11 cellular contexts compared by ENCODE assay signal in the genomic region with DNA sequence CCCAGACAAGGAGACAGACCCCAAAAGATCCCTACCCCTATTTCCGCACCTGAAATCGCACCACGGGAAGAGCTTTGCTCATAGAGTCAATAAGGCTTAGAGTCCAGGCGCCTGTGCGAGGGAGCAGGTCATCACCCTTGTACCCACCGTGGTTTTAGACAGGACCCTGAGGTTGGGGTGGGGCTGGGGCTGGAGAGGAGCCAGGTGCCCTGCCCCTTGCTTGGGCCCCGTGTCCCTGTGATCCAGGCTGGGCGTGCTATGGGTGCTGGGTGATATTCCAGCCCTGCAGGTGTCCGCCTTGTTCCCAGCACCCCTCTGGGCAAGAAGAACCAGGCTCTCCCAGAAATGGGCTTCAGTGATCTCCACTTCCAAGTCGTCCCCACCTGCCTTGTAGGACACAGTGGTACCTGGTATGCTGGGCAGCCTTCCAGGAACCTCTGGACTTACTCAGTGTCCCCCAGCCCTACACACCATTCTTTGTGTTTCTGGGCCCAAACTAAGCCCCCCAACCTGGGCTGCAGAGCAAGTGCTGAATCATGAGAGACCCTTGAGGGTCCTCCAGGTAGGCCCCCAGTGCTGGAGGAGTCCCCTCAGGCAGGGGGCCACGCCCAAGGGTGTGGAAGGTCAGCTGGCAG. TPM values are rescaled to one million over a fixed set of nuclear protein-coding genes. Genes with fewer than 3 reads are reported as not detected.
A peak's percentile ranks its signal among the peaks of the same experiment; 100 is the strongest.
DNase-seq lines count a peak whose midpoint lies in the region; ATAC-seq and TF ChIP-seq lines count a peak whose summit lies in the region.
"Had no signal": no experiment of that assay in that cellular context is flagged by ENCODE, and none has a peak within 500 bp of the region (broad histone marks: within the 10 kb centered on the region; RNA-seq: fewer than 3 reads in every experiment).

No MANE protein-coding gene starts in this region.

- H2AK5ac ChIP-seq in trophoblast cell (ENCODE audit: low read length): no peak overlapping the region

- no peak overlapping the region for H2BK12ac ChIP-seq in trophoblast cell (ENCODE audit: low read length)

- no peak overlapping the region for H3K18ac ChIP-seq in trophoblast cell (ENCODE audit: low read length)

- no peak overlapping the region for H4K91ac ChIP-seq in trophoblast cell (ENCODE audit: low read depth, low read length)

- no peak overlapping the region for H3K23ac ChIP-seq in trophoblast cell (ENCODE audit: low read length)

- H3K4me3 Mint-ChIP-seq in CD4-positive, CD25-positive, alpha-beta regulatory T cell: peak overlapping the region; percentile 19 to 58 (median 54)
- H3K4me3 Mint-ChIP-seq in T-cell: peak overlapping the region in 1 of 3 donors; percentile 22

- H3K79me2 ChIP-seq in fibroblast of lung (ENCODE audit: control insufficient read depth, insufficient read depth, low read length) (peaks cover 90% of the 10 kb centered on the region), trophoblast cell (ENCODE audit: control insufficient read depth, insufficient read depth, low read length, poor library complexity) (peaks cover 15% of the 10 kb centered on the region)

- no peaks in the 10 kb centered on the region for H3K27me3 Mint-ChIP-seq in CD4-positive, CD25-positive, alpha-beta regulatory T cell
- H3K27me3 Mint-ChIP-seq in T-cell: no peaks in the 10 kb centered on the region

- no peaks in the 10 kb centered on the region for H3K36me3 ChIP-seq in CD4-positive, CD25-positive, alpha-beta regulatory T cell (ENCODE audit: control insufficient read depth, insufficient read depth, low read length)
- H3K36me3 ChIP-seq in fibroblast of lung (ENCODE audit: control insufficient read depth, insufficient read depth, low read length) (peaks cover 16% of the 10 kb centered on the region), trophoblast cell (ENCODE audit: control insufficient read depth in 1 of 2, insufficient read depth in 2 of 2, low read length in 2 of 2) (peaks cover 7 to 21% of the 10 kb centered on the region in 2 experiments)

- H3K27ac ChIP-seq in CD4-positive, CD25-positive, alpha-beta regulatory T cell (ENCODE audit: insufficient read depth, low read length, poor library complexity, severe bottlenecking): no peak overlapping the region
- peak overlapping the region; percentile 74 for H3K27ac ChIP-seq in fibroblast of lung (ENCODE audit: insufficient read depth, low read length)
- no peak overlapping the region for H3K27ac ChIP-seq in trophoblast cell (ENCODE audit: low read depth, low read length)

- no peaks in the 10 kb centered on the region for H3K36me3 Mint-ChIP-seq in CD4-positive, CD25-positive, alpha-beta regulatory T cell
- peaks cover 5% of the 10 kb centered on the region for H3K36me3 Mint-ChIP-seq in T-cell

- H2BK5ac ChIP-seq in trophoblast cell (ENCODE audit: low read depth, low read length, poor library complexity): no peak overlapping the region

- H3K9me3 ChIP-seq in CD4-positive, CD25-positive, alpha-beta regulatory T cell (ENCODE audit: control insufficient read depth in 2 of 2, low read length in 2 of 2): no peaks in the 10 kb centered on the region
- no peaks in the 10 kb centered on the region for H3K9me3 ChIP-seq in fibroblast of lung (ENCODE audit: control insufficient read depth, insufficient read depth, low read depth, low read length)
- peaks cover 8% of the 10 kb centered on the region for H3K9me3 ChIP-seq in trophoblast cell (ENCODE audit: insufficient read depth, low read depth, low read length)

- no peak overlapping the region for H4K8ac ChIP-seq in trophoblast cell (ENCODE audit: low read depth, low read length)

- POLR2A ChIA-PET in T-cell (lab: Charles Lee): interaction anchor here in 1 of 2 donors (0.7 kb wide), 1 partner anchor 1882 kb away, joined by 3 read pairs; no protein-coding TSS in a partner anchor

- peak overlapping the region in 1 of 3 donors; percentile 32 for H3K27ac Mint-ChIP-seq in CD4-positive, CD25-positive, alpha-beta regulatory T cell
- peak overlapping the region; percentile 48 to 70 for H3K27ac Mint-ChIP-seq in T-cell

- CTCF ChIA-PET in T-cell (lab: Charles Lee): no interaction called here

- H4K20me1 ChIP-seq in fibroblast of lung (ENCODE audit: control insufficient read depth, extremely low read depth, insufficient read depth, low read length): peaks cover 5% of the 10 kb centered on the region

- H4K12ac ChIP-seq in trophoblast cell (ENCODE audit: low read depth, low read length): no peak overlapping the region

- peak overlapping the region; percentile 0 for H3K4ac ChIP-seq in trophoblast cell (ENCODE audit: low read depth, low read length)

- peaks cover 0 to 72% (median 30%) of the 10 kb centered on the region in 4 donors for H3K4me1 Mint-ChIP-seq in CD4-positive, CD25-positive, alpha-beta regulatory T cell
- H3K4me1 Mint-ChIP-seq in T-cell: peaks cover 41 to 74% (median 63%) of the 10 kb centered on the region in 3 donors

- no peak overlapping the region for H2BK120ac ChIP-seq in trophoblast cell (ENCODE audit: insufficient read depth, low read length, poor library complexity)

- H3K14ac ChIP-seq in trophoblast cell (ENCODE audit: low read length): no peak overlapping the region

- TF ChIP-seq CTCF in fibroblast of lung (conservative IDR thresholded peaks at IDR 0.05 in 1 of 2, IDR thresholded peaks at IDR 0.05 in 1 of 2; ENCODE audit: low read depth in 1 of 2, low read length in 2 of 2): no peak

- H3K9ac ChIP-seq in fibroblast of lung (ENCODE audit: insufficient read depth, low read length) (no peak overlapping the region), trophoblast cell (ENCODE audit: low read length) (no peak overlapping the region)

- H3K27me3 ChIP-seq in CD4-positive, CD25-positive, alpha-beta regulatory T cell (ENCODE audit: control insufficient read depth, insufficient read depth, low read length): no peaks in the 10 kb centered on the region
- no peaks in the 10 kb centered on the region for H3K27me3 ChIP-seq in fibroblast of lung (ENCODE audit: control insufficient read depth, insufficient read depth, low read length)
- H3K27me3 ChIP-seq in trophoblast cell (ENCODE audit: insufficient read depth, low read length): no peaks in the 10 kb centered on the region

- H3K9me3 Mint-ChIP-seq in CD4-positive, CD25-positive, alpha-beta regulatory T cell: peaks cover 0 to 1% (median 0%) of the 10 kb centered on the region in 7 donors
- no peaks in the 10 kb centered on the region for H3K9me3 Mint-ChIP-seq in T-cell

- no peak for ATAC-seq in CD4-positive, CD25-positive, alpha-beta regulatory T cell (ENCODE audit: low read depth in 2 of 2)
- ATAC-seq in T-cell (replicated peaks in 1 of 4) (no peak), HG03469 (IDR thresholded peaks at IDR 0.05; ENCODE audit: unreplicated experiment) (no peak), GM19328 (IDR thresholded peaks at IDR 0.05; ENCODE audit: unreplicated experiment) (no peak)

- no peak overlapping the region for H3K4me3 ChIP-seq in CD4-positive, CD25-positive, alpha-beta regulatory T cell (ENCODE audit: low read depth, low read length)
- peak overlapping the region in 1 of 4 experiments; percentile 98 for H3K4me3 ChIP-seq in fibroblast of lung (replicated peaks in 1 of 4; ENCODE audit: control extremely low read depth in 1 of 4, insufficient read depth in 1 of 4, low read depth in 3 of 4, low read length in 4 of 4)
- no peak overlapping the region for H3K4me3 ChIP-seq in trophoblast cell (ENCODE audit: low read depth, low read length)

- WGBS in trophoblast cell (ENCODE audit: extremely low coverage, insufficient coverage, insufficient read length): no CpG with 5 or more reads among the region's 11 CpGs

- peaks cover 61% of the 10 kb centered on the region for H3K4me1 ChIP-seq in CD4-positive, CD25-positive, alpha-beta regulatory T cell (ENCODE audit: control insufficient read depth, insufficient read depth, low read length, poor library complexity, severe bottlenecking)
- H3K4me1 ChIP-seq in fibroblast of lung (ENCODE audit: control insufficient read depth, extremely low read depth, insufficient read depth, low read length): peaks cover 50% of the 10 kb centered on the region
- peaks cover 6 to 25% of the 10 kb centered on the region in 2 experiments for H3K4me1 ChIP-seq in trophoblast cell (ENCODE audit: control insufficient read depth in 1 of 2, insufficient read depth in 2 of 2, low read length in 2 of 2)

- no peak for DNase-seq in CD4-positive, CD25-positive, alpha-beta regulatory T cell
- DNase-seq in T-cell (no peak), fibroblast of lung (ENCODE audit: low read depth in 2 of 2) (no peak), trophoblast cell (no peak), NCI-H526 (lab: John Stamatoyannopoulos, UW) (no peak), LoVo (ENCODE audit: low spot score) (no peak)
- DNase-seq: activated effector memory CD4-positive, alpha-beta T cell treated with anti-CD3 and anti-CD28 coated beads, Interleukin-2, amount 50 U/mL, for 16 hours; mammary epithelial cell; NCI-H774 had no signal

- H3K79me1 ChIP-seq in trophoblast cell (ENCODE audit: low read length): peaks cover 7% of the 10 kb centered on the region

- no peak overlapping the region for H2AFZ ChIP-seq in fibroblast of lung (ENCODE audit: low read length)
- peak overlapping the region; percentile 15 for H2AFZ ChIP-seq in trophoblast cell (ENCODE audit: insufficient read depth, low read length, poor library complexity)

- H3K4me2 ChIP-seq in fibroblast of lung (ENCODE audit: extremely low read depth, insufficient read depth, low read length) (peak overlapping the region; percentile 52), trophoblast cell (ENCODE audit: low read length) (no peak overlapping the region)

RNA-seq across cellular contexts. Expression of a gene that starts 4.5 kb away (rescaled TPM):
- 156 TPM for total RNA-seq in CD4-positive, CD25-positive, alpha-beta regulatory T cell
- 10 to 100 TPM; 13.2 to 35.4 (median 16.2) TPM for polyA plus RNA-seq in CD4-positive, CD25-positive, alpha-beta regulatory T cell
- total RNA-seq in T-cell: 100 to 1,000 TPM; 124 to 213 (median 146) TPM
- 289 and 438 TPM in 2 replicates for total RNA-seq in fibroblast of lung
- polyA plus RNA-seq in fibroblast of lung: 572 and 611 TPM in 2 replicates
- 915 and 985 TPM in 2 replicates for polyA plus RNA-seq in fibroblast of lung (2012)
- 2,053 and 2,241 TPM in 2 replicates for polyA minus RNA-seq in fibroblast of lung (ENCODE audit: low replicate concordance)
- 242 and 246 TPM in 2 replicates for polyA plus RNA-seq in trophoblast cell (2013)

RNA-seq across cellular contexts. Expression of a gene that starts 18.9 kb away (rescaled TPM):
- total RNA-seq in CD4-positive, CD25-positive, alpha-beta regulatory T cell: 59.6 TPM
- polyA plus RNA-seq in CD4-positive, CD25-positive, alpha-beta regulatory T cell: 10 to 100 TPM; 68.5 to 97.4 (median 76.9) TPM
- 10 to 100 TPM; 46.2 to 73.7 (median 64.8) TPM for total RNA-seq in T-cell
- total RNA-seq in fibroblast of lung: 48.7 and 51.1 TPM in 2 replicates
- polyA plus RNA-seq in fibroblast of lung: 8.8 and 10.9 TPM in 2 replicates
- 22.8 and 45.2 TPM in 2 replicates for polyA plus RNA-seq in fibroblast of lung (2012)
- polyA minus RNA-seq in fibroblast of lung (ENCODE audit: low replicate concordance): 12.3 and 12.7 TPM in 2 replicates
- 87.7 and 88.6 TPM in 2 replicates for polyA plus RNA-seq in trophoblast cell (2013)
